In genomic region chr2:192145496-192145895, GRCh38 we compare ENCODE assay signal across 19 cellular contexts. TPM values are rescaled to one million over a fixed set of nuclear protein-coding genes. Genes with fewer than 3 reads are reported as not detected.
"Had no signal": no experiment of that assay in that cellular context is flagged by ENCODE, and none has a peak within 500 bp of the region (broad histone marks: within the 10 kb centered on the region; RNA-seq: fewer than 3 reads in every experiment).

No MANE protein-coding gene starts in this region.

- H3K27ac ChIP-seq: pancreas, tibial nerve, uterus had no signal

- DNase-seq: activated CD4-positive, alpha-beta T cell treated with anti-CD3 and anti-CD28 coated beads for 36 hours; activated CD8-positive, alpha-beta T cell treated with anti-CD3 and anti-CD28 coated beads for 36 hours; activated naive CD4-positive, alpha-beta T cell treated with Interleukin-2 at 50 U/mL for 16 hours; activated naive CD8-positive, alpha-beta T cell treated with anti-CD3 and anti-CD28 coated beads, Interleukin-2, amount 10 ng/mL, durations not matched to agents 7 days and 5 days; activated T-cell treated with anti-CD3 and anti-CD28 coated beads, Interleukin-2, amount 50 U/mL, for 24 hours; cortex of kidney; left ventricle myocardium superior; mucosa of descending colon; naive thymus-derived CD4-positive, alpha-beta T cell; pancreas; stimulated activated CD4-positive, alpha-beta T cell treated with anti-CD3 and anti-CD28 coated beads, Interleukin-1b, Interleukin-23, amount 100 ng/mL, for 48 hours; stimulated activated naive CD4-positive, alpha-beta T cell treated with Interleukin-2 at 50 U/mL for 16 hours; uterus had no signal

- ATAC-seq: activated CD4-positive, alpha-beta T cell treated with anti-CD3 and anti-CD28 coated beads for 36 hours; activated CD8-positive, alpha-beta T cell treated with anti-CD3 and anti-CD28 coated beads for 36 hours; gastroesophageal sphincter; left ventricle myocardium superior; mucosa of descending colon; naive thymus-derived CD4-positive, alpha-beta T cell; pancreas; sciatic nerve; WTC11 had no signal

- H3K27me3 ChIP-seq: gastroesophageal sphincter, pancreas, tibial nerve, uterus had no signal

- H3K4me3 ChIP-seq: gastroesophageal sphincter, mucosa of descending colon, pancreas, tibial nerve, uterus had no signal

- H3K9me3 ChIP-seq: gastroesophageal sphincter, mucosa of descending colon, pancreas, tibial nerve, uterus had no signal

- H3K36me3 ChIP-seq: gastroesophageal sphincter, pancreas, tibial nerve had no signal

- H3K4me1 ChIP-seq: pancreas, uterus had no signal

RNA-seq across cellular contexts. Expression of gene TMEFF2, which starts 49.2 kb away (rescaled TPM):
- total RNA-seq: activated CD4-positive, alpha-beta T cell treated with anti-CD3 and anti-CD28 coated beads for 36 hours; activated CD8-positive, alpha-beta T cell treated with anti-CD3 and anti-CD28 coated beads for 36 hours; activated naive CD8-positive, alpha-beta T cell treated with anti-CD3 and anti-CD28 coated beads, Interleukin-2, amount 10 ng/mL, durations not matched to agents 7 days and 5 days; activated T-helper 2 cell treated with anti-CD3 and anti-CD28 coated beads, Interferon-gamma antibody, Interleukin-2, Interleukin-4, amounts not matched to agents 10 μg/mL and 5 μg/mL and 100 μg/mL, durations not matched to agents 14 hours and 24 hours and 36 hours; naive thymus-derived CD4-positive, alpha-beta T cell; pulmonary artery endothelial cell; sciatic nerve; tibial nerve had no signal
- polyA plus RNA-seq: naive thymus-derived CD4-positive, alpha-beta T cell had no signal
